Comparison of ENCODE assay signal across 8 cellular contexts in genomic region chr1:156631152-156631551, GRCh38. TPM values are rescaled to one million over a fixed set of nuclear protein-coding genes. Genes with fewer than 3 reads are reported as not detected.
"Had no signal": no experiment of that assay in that cellular context is flagged by ENCODE, and none has a peak within 500 bp of the region (broad histone marks: within the 10 kb centered on the region; RNA-seq: fewer than 3 reads in every experiment).

No MANE protein-coding gene starts in this region.

RNA-seq across cellular contexts. Expression of gene BCAN, which starts 10.8 kb away (rescaled TPM):
- total RNA-seq: dermis blood vessel endothelial cell, endothelial cell of umbilical vein, foreskin keratinocyte, lower lobe of right lung, right atrium auricular region had no signal
- polyA plus RNA-seq: foreskin keratinocyte had no signal

RNA-seq across cellular contexts. Expression of gene HAPLN2, which starts 11.9 kb away (rescaled TPM):
- total RNA-seq: dermis blood vessel endothelial cell, endothelial cell of umbilical vein, foreskin keratinocyte, myocyte, natural killer cell, stomach had no signal
- polyA plus RNA-seq: endothelial cell of umbilical vein, foreskin keratinocyte had no signal

RNA-seq across cellular contexts. Expression of gene NES, which starts 46.1 kb away (rescaled TPM):
- total RNA-seq: natural killer cell had no signal
